In the genomic region with DNA sequence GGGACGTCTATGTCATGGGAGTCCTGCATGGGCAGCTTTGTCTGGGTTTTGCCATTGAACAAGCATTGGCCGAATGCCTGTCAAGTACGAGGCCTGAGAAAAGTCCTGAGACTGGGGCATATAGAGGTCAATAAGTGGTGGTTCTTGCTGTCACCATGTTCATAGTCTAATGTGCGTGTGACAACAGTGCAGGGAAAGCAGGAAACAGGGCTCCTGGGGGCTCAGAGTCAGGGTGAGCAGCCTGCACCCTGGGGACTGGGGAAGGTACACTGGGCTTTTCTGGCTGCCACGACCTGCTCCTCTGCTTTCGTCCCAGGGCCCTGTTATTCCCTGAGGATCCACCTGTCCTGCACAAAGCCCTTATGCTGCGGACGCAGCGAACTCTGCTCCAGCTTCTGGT, we compare ENCODE assay signal across 26 cellular contexts. TPM values are rescaled to one million over a fixed set of nuclear protein-coding genes. Genes with fewer than 3 reads are reported as not detected.
"Had no signal": no experiment of that assay in that cellular context is flagged by ENCODE, and none has a peak within 500 bp of the region (broad histone marks: within the 10 kb centered on the region; RNA-seq: fewer than 3 reads in every experiment).

No MANE protein-coding gene starts in this region.

- H3K36me3 ChIP-seq: left lung, neutrophil, pancreas, stomach, suprapubic skin, tibial nerve had no signal

- H3K9me2 ChIP-seq: SK-N-SH had no signal

- DNase-seq: activated CD8-positive, alpha-beta memory T cell treated with anti-CD3 and anti-CD28 coated beads for 24 hours; activated CD8-positive, alpha-beta memory T cell treated with anti-CD3 and anti-CD28 coated beads, Interleukin-2, amount 50 U/mL, for 4 hours; activated naive CD4-positive, alpha-beta T cell; activated T-cell treated with anti-CD3 and anti-CD28 coated beads, Interleukin-2, amount 50 U/mL, for 24 hours; effector CD4-positive, alpha-beta T cell; foreskin melanocyte; hippocampal formation; kidney glomerular epithelial cell; left lung; naive B cell; right cardiac atrium; SK-N-SH; stimulated activated CD4-positive, alpha-beta T cell treated with anti-CD3 and anti-CD28 coated beads, Interleukin-12 subunit alpha, Interleukin-12 subunit beta, amount 100 ng/mL, for 4 hours; stomach; T1000 had no signal

- H3K9me3 Mint-ChIP-seq: activated T-cell treated with anti-CD3 and anti-CD28 coated beads, Interleukin-2, amount 50 U/mL, for 24 hours; activated T-helper 2 cell treated with anti-CD3 and anti-CD28 coated beads, Interferon-gamma antibody, Interleukin-2, Interleukin-4, amounts not matched to agents 10 μg/mL and 5 μg/mL and 100 μg/mL, durations not matched to agents 14 hours and 24 hours and 36 hours; dendritic cell treated with granulocyte-macrophage colony-stimulating factor and Interleukin-4, amounts not matched to agents 40 ng/mL and 50 ng/mL, for 4 days; WTC11 had no signal

- H3K9ac ChIP-seq: SK-N-SH had no signal

- H3K27me3 ChIP-seq: pancreas had no signal

- H3K4me1 Mint-ChIP-seq: naive B cell had no signal

- ATAC-seq: esophagus mucosa, left lung, pancreas, right cardiac atrium, WTC11 had no signal

- H3K4me1 ChIP-seq: left lung, pancreas, stomach, suprapubic skin had no signal

- H3K4me2 ChIP-seq: SK-N-SH had no signal

- H3K36me3 Mint-ChIP-seq: WTC11 had no signal

- H3K4me3 Mint-ChIP-seq: activated T-cell treated with anti-CD3 and anti-CD28 coated beads, Interleukin-2, amount 50 U/mL, for 24 hours; dendritic cell treated with granulocyte-macrophage colony-stimulating factor and Interleukin-4, amounts not matched to agents 40 ng/mL and 50 ng/mL, for 4 days; WTC11 had no signal

- H3K27ac ChIP-seq: left lung, neutrophil, pancreas, psoas muscle, stomach, suprapubic skin, tibial nerve had no signal

- H3K27ac Mint-ChIP-seq: activated T-cell treated with anti-CD3 and anti-CD28 coated beads, Interleukin-2, amount 50 U/mL, for 24 hours; activated T-helper 2 cell treated with anti-CD3 and anti-CD28 coated beads, Interferon-gamma antibody, Interleukin-2, Interleukin-4, amounts not matched to agents 10 μg/mL and 5 μg/mL and 100 μg/mL, durations not matched to agents 14 hours and 24 hours and 36 hours; dendritic cell treated with granulocyte-macrophage colony-stimulating factor and Interleukin-4, amounts not matched to agents 40 ng/mL and 50 ng/mL, for 4 days; naive B cell; WTC11 had no signal

- H3K4me3 ChIP-seq: left lung, lung, pancreas, psoas muscle, stomach, suprapubic skin, tibial nerve had no signal

- H3K9me3 ChIP-seq: left lung, neutrophil, pancreas, psoas muscle, SK-N-SH, stomach, suprapubic skin, tibial nerve had no signal

RNA-seq across cellular contexts. Expression of gene FAM241B, which starts 21.3 kb away (rescaled TPM):
- total RNA-seq: endothelial cell of umbilical vein had no signal
